ENCODE assay signal across 8 cellular contexts in the genomic region with DNA sequence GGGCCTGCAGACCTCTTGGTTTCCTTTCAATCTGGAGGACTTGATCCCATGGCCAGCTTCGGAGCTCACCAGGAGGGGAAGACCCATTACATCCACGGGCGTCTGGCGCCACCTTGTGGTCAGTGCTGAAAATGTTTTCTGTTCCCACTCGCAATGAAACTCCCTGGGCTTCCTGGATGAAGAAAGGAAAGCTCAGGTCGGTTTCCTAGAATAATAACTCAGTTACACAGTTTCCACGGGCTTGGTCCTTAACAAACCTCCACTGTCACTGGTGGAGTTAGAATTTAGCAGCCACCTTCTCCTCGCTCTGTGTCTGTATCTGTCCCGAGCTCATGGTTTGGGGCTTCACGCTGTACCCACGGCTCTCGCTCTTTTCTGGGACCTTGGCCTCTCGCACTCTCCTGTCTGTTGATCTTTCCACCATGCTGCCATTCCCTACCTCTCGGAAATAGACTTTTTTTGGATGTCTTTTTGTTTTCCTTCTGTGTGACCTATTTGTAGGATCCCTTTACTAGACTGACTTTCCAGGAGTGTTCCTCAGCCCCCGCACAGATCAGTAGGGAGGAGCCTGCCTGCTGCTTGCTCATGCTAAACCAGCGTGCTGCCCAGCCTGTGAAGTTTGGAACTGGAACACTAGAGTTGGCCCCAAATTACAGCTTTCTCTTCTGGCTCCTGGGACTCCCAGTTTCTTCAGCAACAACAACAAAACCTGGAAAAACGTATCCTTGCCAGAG. TPM values are rescaled to one million over a fixed set of nuclear protein-coding genes. Genes with fewer than 3 reads are reported as not detected.
DNase-seq lines count a peak whose midpoint lies in the region; ATAC-seq, FAIRE-seq and TF ChIP-seq lines count a peak whose summit lies in the region.

No MANE protein-coding gene starts in this region.

- H3K27me3 Mint-ChIP-seq in central memory CD8-positive, alpha-beta T cell = no peaks in the 10 kb centered on the region

- no peaks in the 10 kb centered on the region for H3K9me3 Mint-ChIP-seq in central memory CD8-positive, alpha-beta T cell

- H3K36me3 ChIP-seq in ACC112 (ENCODE audit: insufficient read depth, low read length) = no peaks in the 10 kb centered on the region
- H3K36me3 ChIP-seq in kidney (ENCODE audit: control insufficient read depth in 1 of 2, insufficient read depth in 2 of 2, low read length in 2 of 2) = no peaks in the 10 kb centered on the region

- no peaks in the 10 kb centered on the region for H3K79me2 ChIP-seq in ACC112 (ENCODE audit: control insufficient read depth, insufficient read depth, low read length, unreplicated experiment)

- peaks cover 16% of the 10 kb centered on the region for H3K4me1 ChIP-seq in ACC112 (ENCODE audit: control insufficient read depth, insufficient read depth, low read length, unreplicated experiment)
- peaks cover 2 to 4% of the 10 kb centered on the region in 2 donors for H3K4me1 ChIP-seq in kidney (ENCODE audit: control insufficient read depth in 1 of 2, insufficient read depth in 1 of 2, low read depth in 1 of 2, low read length in 2 of 2)

- H3K27me3 ChIP-seq in ACC112 (ENCODE audit: insufficient read depth, low read length) = no peaks in the 10 kb centered on the region

- H3K4me3 Mint-ChIP-seq in central memory CD8-positive, alpha-beta T cell = peak overlapping the region; percentile 74

- peak; percentile 95 for FAIRE-seq in kidney (lab: Jason Lieb, UNC)

- peaks cover 10% of the 10 kb centered on the region for H3K4me1 Mint-ChIP-seq in central memory CD8-positive, alpha-beta T cell

- H3K9ac ChIP-seq in kidney (ENCODE audit: low read length in 2 of 2) = peak overlapping the region; percentile 7 to 82

- H3K27ac ChIP-seq in ACC112 (ENCODE audit: low read depth, low read length) (peak overlapping the region; percentile 9; the same call in 1 of the 2 replicates), kidney (ENCODE audit: low read depth in 2 of 2, low read length in 2 of 2) (peak overlapping the region; percentile 45)

- DNase-seq in NCI-H345 treated with DMSO at 0.1 percent for 48 hours (lab: John Stamatoyannopoulos, UW; ENCODE audit: unreplicated experiment) = peak; percentile 31
- peak; percentile 75 for DNase-seq in activated CD4-positive, CD25-positive, alpha-beta regulatory T cell treated with anti-CD3 and anti-CD28 coated beads, Interleukin-2, amount 50 U/mL, for 16 hours (ENCODE audit: low read depth, low spot score)
- peak; percentile 70 to 87 for DNase-seq in central memory CD8-positive, alpha-beta T cell (ENCODE audit: low spot score in 2 of 2)
- peak; percentile 92 for DNase-seq in kidney
- DNase-seq in stimulated activated CD4-positive, alpha-beta T cell treated with anti-CD3 and anti-CD28 coated beads, Interleukin-15, amount 100 ng/mL, for 1 hour (ENCODE audit: low read depth in 1 of 2, low spot score in 1 of 2) = peak; percentile 67 to 72

- peak; percentile 77 for ATAC-seq in GM18870 (IDR thresholded peaks at IDR 0.05; ENCODE audit: unreplicated experiment)
- ATAC-seq in HG03280 (IDR thresholded peaks at IDR 0.05; ENCODE audit: unreplicated experiment) = peak; percentile 84
- ATAC-seq in central memory CD8-positive, alpha-beta T cell (replicated peaks; ENCODE audit: extremely low read depth, poor library complexity, severe bottlenecking) = peak; percentile 78

- H3K36me3 Mint-ChIP-seq in central memory CD8-positive, alpha-beta T cell (ENCODE audit: insufficient read depth) = no peaks in the 10 kb centered on the region

- intact Hi-C loops in kidney (cut with DNase I) = loop anchor here (10.0 kb wide), 1 partner anchor 259 kb away; a partner anchor contains a TSS

- no peaks in the 10 kb centered on the region for H3K9me3 ChIP-seq in kidney (ENCODE audit: control insufficient read depth in 1 of 2, low read length in 2 of 2)

- H3K4me3 ChIP-seq in ACC112 (ENCODE audit: low read depth, low read length) = peak overlapping the region; percentile 75
- peak overlapping the region; percentile 83 to 88 for H3K4me3 ChIP-seq in kidney (ENCODE audit: low read length in 2 of 2)

- TF ChIP-seq CTCF in kidney (IDR thresholded peaks at IDR 0.05; ENCODE audit: borderline replicate concordance, extremely low read depth, insufficient read depth) = peak; percentile 95

- H3K27ac Mint-ChIP-seq in central memory CD8-positive, alpha-beta T cell (ENCODE audit: low read depth) = peak overlapping the region; percentile 17

- peak overlapping the region; percentile 81 for H2AFZ ChIP-seq in ACC112 (ENCODE audit: low read length, unreplicated experiment)

RNA-seq across cellular contexts. Expression of a gene that starts 56.3 kb away (rescaled TPM):
- total RNA-seq in kidney = 0.79 TPM
- not detected for polyA plus RNA-seq in kidney (ENCODE audit: insufficient read depth, low read depth, low replicate concordance)

Comparison
In these comparisons a context has a peak if more than half of its experiments do, and no peak if none do; other contexts are left out.
1. Peak in every context shown above with its lines: DNase-seq, ATAC-seq, H3K4me3 ChIP-seq and H3K27ac ChIP-seq.
2. DNase-seq: peak in every context shown above with its lines; median percentile 92 in kidney; 78 in central memory CD8-positive, alpha-beta T cell; 75 in activated CD4-positive, CD25-positive, alpha-beta regulatory T cell treated with anti-CD3 and anti-CD28 coated beads, Interleukin-2, amount 50 U/mL, for 16 hours; 70 in stimulated activated CD4-positive, alpha-beta T cell treated with anti-CD3 and anti-CD28 coated beads, Interleukin-15, amount 100 ng/mL, for 1 hour; 31 in NCI-H345 treated with DMSO at 0.1 percent for 48 hours.